Comparison of ENCODE assay signal across 8 cellular contexts in genomic region chr7:25098096-25099046, GRCh38. TPM values are rescaled to one million over a fixed set of nuclear protein-coding genes. Genes with fewer than 3 reads are reported as not detected.
DNase-seq lines count a peak whose midpoint lies in the region; ATAC-seq, FAIRE-seq and TF ChIP-seq lines count a peak whose summit lies in the region.

No MANE protein-coding gene starts in this region.

- H3K27me3 ChIP-seq in CD8-positive, alpha-beta T cell (ENCODE audit: insufficient read depth, low read length) = no peaks in the 10 kb centered on the region
- H3K27me3 ChIP-seq in KMS-11 (ENCODE audit: insufficient read depth, low read depth) (no peaks in the 10 kb centered on the region), pancreas (no peaks in the 10 kb centered on the region)

- no peaks in the 10 kb centered on the region for H3K9me3 ChIP-seq in CD8-positive, alpha-beta T cell (ENCODE audit: low read length)
- no peaks in the 10 kb centered on the region for H3K9me3 ChIP-seq in pancreas

- H3K27ac Mint-ChIP-seq in CD8-positive, alpha-beta T cell = no peak overlapping the region

- peak; percentile 20 to 64 (median 53) for DNase-seq in CD8-positive, alpha-beta T cell
- peak; percentile 56 to 72 for DNase-seq in SHP77 (lab: John Stamatoyannopoulos, UW)
- peak; percentile 85 for DNase-seq in activated effector memory CD4-positive, alpha-beta T cell treated with anti-CD3 and anti-CD28 coated beads, Interleukin-2, amount 50 U/mL, for 16 hours
- DNase-seq in globus pallidus (ENCODE audit: low spot score) = peak; percentile 52
- peak in 5 of 6 donors; percentile 5 to 58 (median 42) for DNase-seq in pancreas
- DNase-seq in urothelium cell line (ENCODE audit: low spot score) = peak; percentile 83

- H2AFZ ChIP-seq in KMS-11 (ENCODE audit: low read depth) = peak overlapping the region; percentile 77

- TF ChIP-seq CTCF in CD8-positive, alpha-beta T cell (IDR thresholded peaks at IDR 0.05) = peak; percentile 85
- peak; percentile 97 for TF ChIP-seq CTCF in KMS-11 (conservative IDR thresholded peaks at IDR 0.05; ENCODE audit: low read depth, low read length)
- peak; percentile 48 to 89 (median 78) for TF ChIP-seq CTCF in pancreas (IDR thresholded peaks at IDR 0.05)

- H3K4me2 ChIP-seq in KMS-11 = peak overlapping the region; percentile 34; the same call in 1 of the 2 replicates

- H3K4me1 Mint-ChIP-seq in CD8-positive, alpha-beta T cell (ENCODE audit: low read depth) = peaks cover 4% of the 10 kb centered on the region

- no peaks in the 10 kb centered on the region for H3K36me3 Mint-ChIP-seq in CD8-positive, alpha-beta T cell

- peaks cover 2% of the 10 kb centered on the region for H3K27me3 Mint-ChIP-seq in CD8-positive, alpha-beta T cell (ENCODE audit: low read depth)

- peak; percentile 85 for ATAC-seq in CD8-positive, alpha-beta T cell
- ATAC-seq in GM21367 (IDR thresholded peaks at IDR 0.05; ENCODE audit: unreplicated experiment) (peak; percentile 77), pancreas (peak; percentile 55 to 78 (median 65))

- no peak overlapping the region for H3K9ac ChIP-seq in KMS-11

- no peak overlapping the region for H3K4me3 ChIP-seq in CD8-positive, alpha-beta T cell (ENCODE audit: low read depth, low read length)
- H3K4me3 ChIP-seq in KMS-11 (IDR thresholded peaks at IDR 0.05; ENCODE audit: insufficient read depth, low read depth, low read length) = no peak overlapping the region
- H3K4me3 ChIP-seq in pancreas = no peak overlapping the region

- H4K20me1 ChIP-seq in KMS-11 (ENCODE audit: insufficient read depth) = no peaks in the 10 kb centered on the region

- H3K79me2 ChIP-seq in KMS-11 (ENCODE audit: insufficient read depth, low read depth) = no peaks in the 10 kb centered on the region

- no peak overlapping the region for H3K4me3 Mint-ChIP-seq in CD8-positive, alpha-beta T cell

- CTCF ChIA-PET in CD8-positive, alpha-beta T cell (lab: Charles Lee) = interaction anchor here (0.6 to 10.8 kb wide), 41 partner anchors 9 to 1522 kb away, joined by 3 to 170 read pairs (median 4); partner anchors contain the start of gene CYCS

- H3K4me1 ChIP-seq in CD8-positive, alpha-beta T cell (ENCODE audit: insufficient read depth, low read length) = peaks cover 3% of the 10 kb centered on the region
- H3K4me1 ChIP-seq in KMS-11 (ENCODE audit: low read depth, poor library complexity, severe bottlenecking) = peaks cover 22% of the 10 kb centered on the region
- peaks cover 0 to 2% (median 0%) of the 10 kb centered on the region in 3 donors for H3K4me1 ChIP-seq in pancreas

- no peaks in the 10 kb centered on the region for H3K36me3 ChIP-seq in CD8-positive, alpha-beta T cell (ENCODE audit: insufficient read depth, low read length)
- H3K36me3 ChIP-seq in KMS-11 (ENCODE audit: insufficient read depth) (no peaks in the 10 kb centered on the region), pancreas (no peaks in the 10 kb centered on the region)

- WGBS in pancreas, 2 donors = 23 to 25% methylated on average over 11 of the region's 11 CpGs

- H3K9me3 Mint-ChIP-seq in CD8-positive, alpha-beta T cell = no peaks in the 10 kb centered on the region

- H3K27ac ChIP-seq in CD8-positive, alpha-beta T cell (ENCODE audit: low read depth, low read length) = no peak overlapping the region
- H3K27ac ChIP-seq in KMS-11 (no peak overlapping the region), pancreas (no peak overlapping the region)

- intact Hi-C loops in CD8-positive, alpha-beta T cell (cut with DNase I, micrococcal nuclease) = loop anchor here (2.0 to 10.0 kb wide), 3 partner anchors 524 to 1554 kb away; partner anchors contain the start of gene PALS2 (in 1 of the 2)
- intact Hi-C loops in pancreas (cut with DNase I) = loop anchor here in 1 of 3 donors (10.0 kb wide), 1 partner anchor 284 kb away; no protein-coding TSS in a partner anchor

- FAIRE-seq in pancreas (lab: Jason Lieb, UNC) = no peak
- no peak for FAIRE-seq in urothelium cell line (lab: Jason Lieb, UNC)

- POLR2A ChIA-PET in CD8-positive, alpha-beta T cell (lab: Charles Lee) = interaction anchor here (0.6 to 1.1 kb wide), 2 partner anchors 14 to 276 kb away, joined by 3 read pairs; no protein-coding TSS in a partner anchor

RNA-seq across cellular contexts. Expression of gene CYCS, which starts 26.7 kb away (rescaled TPM):
- 100 to 1,000 TPM; 135 to 140 TPM for total RNA-seq in CD8-positive, alpha-beta T cell
- 10 to 100 TPM; 14.8 to 31.9 (median 27.4) TPM for total RNA-seq in pancreas
- 10 to 100 TPM; 13.0 to 28.0 TPM for polyA plus RNA-seq in pancreas

Comparison
In these comparisons a context has a peak if more than half of its experiments do, and no peak if none do; other contexts are left out.
1. RNA of gene CYCS, which starts 26.7 kb away (total RNA-seq): 135 to 140 TPM in CD8-positive, alpha-beta T cell; 14.8 to 31.9 TPM in pancreas; every median in the first group is over 4 times any median in the second.
2. Peak in every context shown above with its lines, with median percentiles within 50 percentile points of each other: ATAC-seq, DNase-seq and CTCF ChIP-seq.